1 cellular context compared by ENCODE assay signal in the genomic region with DNA sequence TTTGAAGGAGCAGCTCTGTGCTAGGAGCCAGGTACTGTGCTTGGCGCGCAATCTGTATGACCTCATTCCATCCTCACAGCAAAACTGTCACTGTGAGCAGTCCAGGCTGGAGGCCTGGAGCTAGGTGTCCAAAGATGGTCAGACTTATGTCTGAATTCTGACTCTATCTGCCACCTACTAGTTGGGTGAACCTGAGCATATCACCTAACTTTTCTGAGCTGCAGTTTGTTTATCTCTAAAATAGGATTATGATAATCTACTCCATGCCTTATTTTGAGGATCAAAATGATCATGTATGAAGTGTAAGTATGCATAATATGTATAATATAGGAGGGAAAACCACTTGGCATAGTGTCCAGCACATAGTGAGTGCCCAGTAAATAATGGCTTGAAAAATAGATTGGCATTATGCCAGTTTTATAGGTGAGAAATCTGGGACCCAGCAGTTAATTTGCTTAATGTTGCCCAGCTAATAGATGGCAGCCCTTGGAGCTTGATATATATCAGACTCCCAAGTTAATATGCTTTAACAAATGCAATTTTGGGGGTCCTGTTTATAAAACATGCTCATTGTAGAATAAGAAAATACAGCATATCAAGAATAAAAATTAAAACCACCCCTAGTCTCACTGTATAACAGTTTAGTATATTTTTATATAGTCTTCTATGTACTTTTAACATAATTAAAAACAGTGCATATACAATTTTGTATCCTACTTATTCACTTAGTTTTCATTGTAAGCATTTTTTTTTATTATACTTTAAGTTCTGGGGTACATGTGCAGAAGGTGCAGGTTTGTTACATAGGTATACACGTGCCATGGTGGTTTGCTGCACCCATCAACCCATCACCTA.
TF ChIP-seq lines count a peak whose summit lies in the region.

No MANE protein-coding gene starts in this region.

TF ChIP-seq in HepG2, 621 proteins besides CTCF, POLR2A, EP300 and RAD21 (continued from another document and continues in another):
- TF ChIP-seq, protein P1, sequence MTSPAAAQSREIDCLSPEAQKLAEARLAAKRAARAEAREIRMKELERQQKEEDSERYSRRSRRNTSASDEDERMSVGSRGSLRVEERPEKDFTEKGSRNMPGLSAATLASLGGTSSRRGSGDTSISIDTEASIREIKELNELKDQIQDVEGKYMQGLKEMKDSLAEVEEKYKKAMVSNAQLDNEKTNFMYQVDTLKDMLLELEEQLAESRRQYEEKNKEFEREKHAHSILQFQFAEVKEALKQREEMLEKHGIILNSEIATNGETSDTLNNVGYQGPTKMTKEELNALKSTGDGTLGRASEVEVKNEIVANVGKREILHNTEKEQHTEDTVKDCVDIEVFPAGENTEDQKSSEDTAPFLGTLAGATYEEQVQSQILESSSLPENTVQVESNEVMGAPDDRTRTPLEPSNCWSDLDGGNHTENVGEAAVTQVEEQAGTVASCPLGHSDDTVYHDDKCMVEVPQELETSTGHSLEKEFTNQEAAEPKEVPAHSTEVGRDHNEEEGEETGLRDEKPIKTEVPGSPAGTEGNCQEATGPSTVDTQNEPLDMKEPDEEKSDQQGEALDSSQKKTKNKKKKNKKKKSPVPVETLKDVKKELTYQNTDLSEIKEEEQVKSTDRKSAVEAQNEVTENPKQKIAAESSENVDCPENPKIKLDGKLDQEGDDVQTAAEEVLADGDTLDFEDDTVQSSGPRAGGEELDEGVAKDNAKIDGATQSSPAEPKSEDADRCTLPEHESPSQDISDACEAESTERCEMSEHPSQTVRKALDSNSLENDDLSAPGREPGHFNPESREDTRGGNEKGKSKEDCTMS (CRISPR knock-in tag; conservative IDR thresholded peaks at IDR 0.05), result no peak
- TF ChIP-seq NAIF1 (CRISPR knock-in tag; IDR thresholded peaks at IDR 0.05; ENCODE audit: borderline replicate concordance), result no peak
- peak; percentile 98 for TF ChIP-seq ZC3H4 (CRISPR knock-in tag; IDR thresholded peaks at IDR 0.05; ENCODE audit: borderline replicate concordance)
- TF ChIP-seq, protein P2, sequence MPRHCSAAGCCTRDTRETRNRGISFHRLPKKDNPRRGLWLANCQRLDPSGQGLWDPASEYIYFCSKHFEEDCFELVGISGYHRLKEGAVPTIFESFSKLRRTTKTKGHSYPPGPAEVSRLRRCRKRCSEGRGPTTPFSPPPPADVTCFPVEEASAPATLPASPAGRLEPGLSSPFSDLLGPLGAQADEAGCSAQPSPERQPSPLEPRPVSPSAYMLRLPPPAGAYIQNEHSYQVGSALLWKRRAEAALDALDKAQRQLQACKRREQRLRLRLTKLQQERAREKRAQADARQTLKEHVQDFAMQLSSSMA (CRISPR knock-in tag; IDR thresholded peaks at IDR 0.05), result no peak
- TF ChIP-seq RCOR2 (CRISPR knock-in tag; IDR thresholded peaks at IDR 0.05), result no peak
- TF ChIP-seq WIZ (CRISPR knock-in tag; IDR thresholded peaks at IDR 0.05), result no peak
- no peak for TF ChIP-seq EZH2 (conservative IDR thresholded peaks at IDR 0.05; ENCODE audit: low read depth, low read length)
- no peak for TF ChIP-seq ZNF619 (CRISPR knock-in tag; IDR thresholded peaks at IDR 0.05)
- TF ChIP-seq CC2D1A (CRISPR knock-in tag; IDR thresholded peaks at IDR 0.05), result 0 out of 2 replicates have a peak, but pooled peaks have one; percentile 46
- no peak for TF ChIP-seq PTBP1 (IDR thresholded peaks at IDR 0.05; ENCODE audit: low read depth, low read length, poor library complexity, severe bottlenecking)
- TF ChIP-seq, protein P3, sequence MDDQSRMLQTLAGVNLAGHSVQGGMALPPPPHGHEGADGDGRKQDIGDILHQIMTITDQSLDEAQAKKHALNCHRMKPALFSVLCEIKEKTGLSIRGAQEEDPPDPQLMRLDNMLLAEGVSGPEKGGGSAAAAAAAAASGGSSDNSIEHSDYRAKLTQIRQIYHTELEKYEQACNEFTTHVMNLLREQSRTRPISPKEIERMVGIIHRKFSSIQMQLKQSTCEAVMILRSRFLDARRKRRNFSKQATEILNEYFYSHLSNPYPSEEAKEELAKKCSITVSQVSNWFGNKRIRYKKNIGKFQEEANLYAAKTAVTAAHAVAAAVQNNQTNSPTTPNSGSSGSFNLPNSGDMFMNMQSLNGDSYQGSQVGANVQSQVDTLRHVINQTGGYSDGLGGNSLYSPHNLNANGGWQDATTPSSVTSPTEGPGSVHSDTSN (CRISPR knock-in tag; IDR thresholded peaks at IDR 0.05; ENCODE audit: borderline replicate concordance), result no peak; the same call in 1 of the 2 replicates
- TF ChIP-seq PHF8 (CRISPR knock-in tag; IDR thresholded peaks at IDR 0.05), result no peak; the same call in 1 of the 2 replicates
- peak; percentile 59 for TF ChIP-seq ATF7 (IDR thresholded peaks at IDR 0.05)
- no peak; the same call in 1 of the 2 replicates for TF ChIP-seq ATF7 (CRISPR knock-in tag; IDR thresholded peaks at IDR 0.05)
- TF ChIP-seq ZNF782 (CRISPR knock-in tag; IDR thresholded peaks at IDR 0.05; ENCODE audit: borderline replicate concordance), result no peak
- TF ChIP-seq, protein P4, sequence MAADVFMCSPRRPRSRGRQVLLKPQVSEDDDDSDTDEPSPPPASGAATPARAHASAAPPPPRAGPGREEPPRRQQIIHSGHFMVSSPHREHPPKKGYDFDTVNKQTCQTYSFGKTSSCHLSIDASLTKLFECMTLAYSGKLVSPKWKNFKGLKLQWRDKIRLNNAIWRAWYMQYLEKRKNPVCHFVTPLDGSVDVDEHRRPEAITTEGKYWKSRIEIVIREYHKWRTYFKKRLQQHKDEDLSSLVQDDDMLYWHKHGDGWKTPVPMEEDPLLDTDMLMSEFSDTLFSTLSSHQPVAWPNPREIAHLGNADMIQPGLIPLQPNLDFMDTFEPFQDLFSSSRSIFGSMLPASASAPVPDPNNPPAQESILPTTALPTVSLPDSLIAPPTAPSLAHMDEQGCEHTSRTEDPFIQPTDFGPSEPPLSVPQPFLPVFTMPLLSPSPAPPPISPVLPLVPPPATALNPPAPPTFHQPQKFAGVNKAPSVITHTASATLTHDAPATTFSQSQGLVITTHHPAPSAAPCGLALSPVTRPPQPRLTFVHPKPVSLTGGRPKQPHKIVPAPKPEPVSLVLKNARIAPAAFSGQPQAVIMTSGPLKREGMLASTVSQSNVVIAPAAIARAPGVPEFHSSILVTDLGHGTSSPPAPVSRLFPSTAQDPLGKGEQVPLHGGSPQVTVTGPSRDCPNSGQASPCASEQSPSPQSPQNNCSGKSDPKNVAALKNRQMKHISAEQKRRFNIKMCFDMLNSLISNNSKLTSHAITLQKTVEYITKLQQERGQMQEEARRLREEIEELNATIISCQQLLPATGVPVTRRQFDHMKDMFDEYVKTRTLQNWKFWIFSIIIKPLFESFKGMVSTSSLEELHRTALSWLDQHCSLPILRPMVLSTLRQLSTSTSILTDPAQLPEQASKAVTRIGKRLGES (CRISPR knock-in tag; IDR thresholded peaks at IDR 0.05; ENCODE audit: borderline replicate concordance), result peak; percentile 23; the same call in 1 of the 2 replicates
- TF ChIP-seq JUN (CRISPR knock-in tag; IDR thresholded peaks at IDR 0.05), result no peak
- no peak for TF ChIP-seq ZNF432 (CRISPR knock-in tag; IDR thresholded peaks at IDR 0.05; ENCODE audit: borderline replicate concordance)
- no peak for TF ChIP-seq ZNF234 (CRISPR knock-in tag; conservative IDR thresholded peaks at IDR 0.05)
- TF ChIP-seq ZNF180 (CRISPR knock-in tag; IDR thresholded peaks at IDR 0.05; ENCODE audit: borderline replicate concordance, low read depth), result no peak
- no peak for TF ChIP-seq ZNF282 (IDR thresholded peaks at IDR 0.05; ENCODE audit: partially characterized antibody)
- TF ChIP-seq SMAD1 (CRISPR knock-in tag; IDR thresholded peaks at IDR 0.05; ENCODE audit: borderline replicate concordance, low read depth), result no peak
- TF ChIP-seq ZNF263 (CRISPR knock-in tag; IDR thresholded peaks at IDR 0.05), result no peak
- TF ChIP-seq, protein P5, sequence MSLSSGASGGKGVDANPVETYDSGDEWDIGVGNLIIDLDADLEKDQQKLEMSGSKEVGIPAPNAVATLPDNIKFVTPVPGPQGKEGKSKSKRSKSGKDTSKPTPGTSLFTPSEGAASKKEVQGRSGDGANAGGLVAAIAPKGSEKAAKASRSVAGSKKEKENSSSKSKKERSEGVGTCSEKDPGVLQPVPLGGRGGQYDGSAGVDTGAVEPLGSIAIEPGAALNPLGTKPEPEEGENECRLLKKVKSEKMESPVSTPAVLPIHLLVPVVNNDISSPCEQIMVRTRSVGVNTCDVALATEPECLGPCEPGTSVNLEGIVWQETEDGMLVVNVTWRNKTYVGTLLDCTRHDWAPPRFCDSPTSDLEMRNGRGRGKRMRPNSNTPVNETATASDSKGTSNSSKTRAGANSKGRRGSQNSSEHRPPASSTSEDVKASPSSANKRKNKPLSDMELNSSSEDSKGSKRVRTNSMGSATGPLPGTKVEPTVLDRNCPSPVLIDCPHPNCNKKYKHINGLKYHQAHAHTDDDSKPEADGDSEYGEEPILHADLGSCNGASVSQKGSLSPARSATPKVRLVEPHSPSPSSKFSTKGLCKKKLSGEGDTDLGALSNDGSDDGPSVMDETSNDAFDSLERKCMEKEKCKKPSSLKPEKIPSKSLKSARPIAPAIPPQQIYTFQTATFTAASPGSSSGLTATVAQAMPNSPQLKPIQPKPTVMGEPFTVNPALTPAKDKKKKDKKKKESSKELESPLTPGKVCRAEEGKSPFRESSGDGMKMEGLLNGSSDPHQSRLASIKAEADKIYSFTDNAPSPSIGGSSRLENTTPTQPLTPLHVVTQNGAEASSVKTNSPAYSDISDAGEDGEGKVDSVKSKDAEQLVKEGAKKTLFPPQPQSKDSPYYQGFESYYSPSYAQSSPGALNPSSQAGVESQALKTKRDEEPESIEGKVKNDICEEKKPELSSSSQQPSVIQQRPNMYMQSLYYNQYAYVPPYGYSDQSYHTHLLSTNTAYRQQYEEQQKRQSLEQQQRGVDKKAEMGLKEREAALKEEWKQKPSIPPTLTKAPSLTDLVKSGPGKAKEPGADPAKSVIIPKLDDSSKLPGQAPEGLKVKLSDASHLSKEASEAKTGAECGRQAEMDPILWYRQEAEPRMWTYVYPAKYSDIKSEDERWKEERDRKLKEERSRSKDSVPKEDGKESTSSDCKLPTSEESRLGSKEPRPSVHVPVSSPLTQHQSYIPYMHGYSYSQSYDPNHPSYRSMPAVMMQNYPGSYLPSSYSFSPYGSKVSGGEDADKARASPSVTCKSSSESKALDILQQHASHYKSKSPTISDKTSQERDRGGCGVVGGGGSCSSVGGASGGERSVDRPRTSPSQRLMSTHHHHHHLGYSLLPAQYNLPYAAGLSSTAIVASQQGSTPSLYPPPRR (CRISPR knock-in tag; IDR thresholded peaks at IDR 0.05; ENCODE audit: borderline replicate concordance), result no peak
- no peak for TF ChIP-seq HOXD1 (CRISPR knock-in tag; IDR thresholded peaks at IDR 0.05)
- 0 out of 2 replicates have a peak, but pooled peaks have one; percentile 10 for TF ChIP-seq PHF20 (CRISPR knock-in tag; IDR thresholded peaks at IDR 0.05)
- TF ChIP-seq MYC (CRISPR knock-in tag; IDR thresholded peaks at IDR 0.05; ENCODE audit: borderline replicate concordance), result no peak
- no peak; the same call in 1 of the 2 replicates for TF ChIP-seq ZSCAN22 (CRISPR knock-in tag; IDR thresholded peaks at IDR 0.05)
- peak; percentile 70; the same call in 1 of the 2 replicates for TF ChIP-seq ZBTB21 (CRISPR knock-in tag; IDR thresholded peaks at IDR 0.05)
- no peak for TF ChIP-seq SMARCC2 (IDR thresholded peaks at IDR 0.05)
- no peak for TF ChIP-seq SRY (CRISPR knock-in tag; IDR thresholded peaks at IDR 0.05)
- TF ChIP-seq ZNF850 (CRISPR knock-in tag; conservative IDR thresholded peaks at IDR 0.05), result peak; percentile 68; the same call in 1 of the 2 replicates
- TF ChIP-seq, protein P6, sequence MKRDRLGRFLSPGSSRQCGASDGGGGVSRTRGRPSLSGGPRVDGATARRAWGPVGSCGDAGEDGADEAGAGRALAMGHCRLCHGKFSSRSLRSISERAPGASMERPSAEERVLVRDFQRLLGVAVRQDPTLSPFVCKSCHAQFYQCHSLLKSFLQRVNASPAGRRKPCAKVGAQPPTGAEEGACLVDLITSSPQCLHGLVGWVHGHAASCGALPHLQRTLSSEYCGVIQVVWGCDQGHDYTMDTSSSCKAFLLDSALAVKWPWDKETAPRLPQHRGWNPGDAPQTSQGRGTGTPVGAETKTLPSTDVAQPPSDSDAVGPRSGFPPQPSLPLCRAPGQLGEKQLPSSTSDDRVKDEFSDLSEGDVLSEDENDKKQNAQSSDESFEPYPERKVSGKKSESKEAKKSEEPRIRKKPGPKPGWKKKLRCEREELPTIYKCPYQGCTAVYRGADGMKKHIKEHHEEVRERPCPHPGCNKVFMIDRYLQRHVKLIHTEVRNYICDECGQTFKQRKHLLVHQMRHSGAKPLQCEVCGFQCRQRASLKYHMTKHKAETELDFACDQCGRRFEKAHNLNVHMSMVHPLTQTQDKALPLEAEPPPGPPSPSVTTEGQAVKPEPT (CRISPR knock-in tag; IDR thresholded peaks at IDR 0.05; ENCODE audit: low read depth), result no peak
- TF ChIP-seq, protein P7, sequence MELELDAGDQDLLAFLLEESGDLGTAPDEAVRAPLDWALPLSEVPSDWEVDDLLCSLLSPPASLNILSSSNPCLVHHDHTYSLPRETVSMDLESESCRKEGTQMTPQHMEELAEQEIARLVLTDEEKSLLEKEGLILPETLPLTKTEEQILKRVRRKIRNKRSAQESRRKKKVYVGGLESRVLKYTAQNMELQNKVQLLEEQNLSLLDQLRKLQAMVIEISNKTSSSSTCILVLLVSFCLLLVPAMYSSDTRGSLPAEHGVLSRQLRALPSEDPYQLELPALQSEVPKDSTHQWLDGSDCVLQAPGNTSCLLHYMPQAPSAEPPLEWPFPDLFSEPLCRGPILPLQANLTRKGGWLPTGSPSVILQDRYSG (CRISPR knock-in tag; IDR thresholded peaks at IDR 0.05), result no peak
- TF ChIP-seq, protein P8, sequence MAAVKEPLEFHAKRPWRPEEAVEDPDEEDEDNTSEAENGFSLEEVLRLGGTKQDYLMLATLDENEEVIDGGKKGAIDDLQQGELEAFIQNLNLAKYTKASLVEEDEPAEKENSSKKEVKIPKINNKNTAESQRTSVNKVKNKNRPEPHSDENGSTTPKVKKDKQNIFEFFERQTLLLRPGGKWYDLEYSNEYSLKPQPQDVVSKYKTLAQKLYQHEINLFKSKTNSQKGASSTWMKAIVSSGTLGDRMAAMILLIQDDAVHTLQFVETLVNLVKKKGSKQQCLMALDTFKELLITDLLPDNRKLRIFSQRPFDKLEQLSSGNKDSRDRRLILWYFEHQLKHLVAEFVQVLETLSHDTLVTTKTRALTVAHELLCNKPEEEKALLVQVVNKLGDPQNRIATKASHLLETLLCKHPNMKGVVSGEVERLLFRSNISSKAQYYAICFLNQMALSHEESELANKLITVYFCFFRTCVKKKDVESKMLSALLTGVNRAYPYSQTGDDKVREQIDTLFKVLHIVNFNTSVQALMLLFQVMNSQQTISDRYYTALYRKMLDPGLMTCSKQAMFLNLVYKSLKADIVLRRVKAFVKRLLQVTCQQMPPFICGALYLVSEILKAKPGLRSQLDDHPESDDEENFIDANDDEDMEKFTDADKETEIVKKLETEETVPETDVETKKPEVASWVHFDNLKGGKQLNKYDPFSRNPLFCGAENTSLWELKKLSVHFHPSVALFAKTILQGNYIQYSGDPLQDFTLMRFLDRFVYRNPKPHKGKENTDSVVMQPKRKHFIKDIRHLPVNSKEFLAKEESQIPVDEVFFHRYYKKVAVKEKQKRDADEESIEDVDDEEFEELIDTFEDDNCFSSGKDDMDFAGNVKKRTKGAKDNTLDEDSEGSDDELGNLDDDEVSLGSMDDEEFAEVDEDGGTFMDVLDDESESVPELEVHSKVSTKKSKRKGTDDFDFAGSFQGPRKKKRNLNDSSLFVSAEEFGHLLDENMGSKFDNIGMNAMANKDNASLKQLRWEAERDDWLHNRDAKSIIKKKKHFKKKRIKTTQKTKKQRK (IDR thresholded peaks at IDR 0.05; ENCODE audit: low read length), result no peak; the same call in 1 of the 2 replicates
- peak; percentile 9; the same call in 1 of the 2 replicates for TF ChIP-seq ZNF510 (CRISPR knock-in tag; IDR thresholded peaks at IDR 0.05; ENCODE audit: low read depth)
- no peak for TF ChIP-seq YY1 (IDR thresholded peaks at IDR 0.05; ENCODE audit: insufficient read depth, insufficient replicate concordance, low read depth, low read length)
- TF ChIP-seq POGZ (CRISPR knock-in tag; IDR thresholded peaks at IDR 0.05), result no peak
- no peak; the same call in 1 of the 2 replicates for TF ChIP-seq ZSCAN25 (CRISPR knock-in tag; IDR thresholded peaks at IDR 0.05)
- TF ChIP-seq RBM39 (IDR thresholded peaks at IDR 0.05; ENCODE audit: low read depth, low read length, poor library complexity, severe bottlenecking), result no peak
- TF ChIP-seq ZNF772 (CRISPR knock-in tag; IDR thresholded peaks at IDR 0.05), result no peak
